12 cellular contexts compared by ENCODE assay signal in genomic region chr5:96851312-96852062, GRCh38.
"Had no signal": no experiment of that assay in that cellular context is flagged by ENCODE, and none has a peak within 500 bp of the region (broad histone marks: within the 10 kb centered on the region; RNA-seq: fewer than 3 reads in every experiment).

No MANE protein-coding gene starts in this region.

- H3K9me3 Mint-ChIP-seq: activated T-cell treated with anti-CD3 and anti-CD28 coated beads, Interleukin-2, amount 50 U/mL, for 72 hours; central memory CD8-positive, alpha-beta T cell; effector memory CD8-positive, alpha-beta T cell; stimulated activated naive CD8-positive, alpha-beta T cell treated with anti-CD3 and anti-CD28 coated beads, Interleukin-15, Interleukin-2, amounts not matched to agents 100 ng/mL and 50 ng/mL, for 24 hours had no signal

- ATAC-seq: activated T-cell treated with anti-CD3 and anti-CD28 coated beads, Interleukin-2, amount 50 U/mL, for 72 hours; effector memory CD8-positive, alpha-beta T cell; sciatic nerve had no signal

- H3K27ac Mint-ChIP-seq: activated CD4-positive, alpha-beta memory T cell treated with anti-CD3 and anti-CD28 coated beads for 36 hours; activated T-cell treated with anti-CD3 and anti-CD28 coated beads, Interleukin-2, amount 50 U/mL, for 72 hours; effector memory CD8-positive, alpha-beta T cell; stimulated activated naive CD8-positive, alpha-beta T cell treated with anti-CD3 and anti-CD28 coated beads, Interleukin-15, Interleukin-2, amounts not matched to agents 100 ng/mL and 50 ng/mL, for 24 hours had no signal

- H3K4me3 ChIP-seq: prostate gland, thoracic aorta had no signal

- H3K27ac ChIP-seq: prostate gland, thoracic aorta, VCaP had no signal

- H3K4me1 Mint-ChIP-seq: central memory CD8-positive, alpha-beta T cell had no signal

- DNase-seq: activated CD4-positive, alpha-beta memory T cell treated with anti-CD3 and anti-CD28 coated beads for 36 hours; activated T-cell treated with anti-CD3 and anti-CD28 coated beads, Interleukin-2, amount 50 U/mL, for 72 hours; effector memory CD8-positive, alpha-beta T cell; nucleus accumbens; stimulated activated CD4-positive, alpha-beta T cell treated with anti-CD3 and anti-CD28 coated beads, Interleukin-12 subunit alpha, Interleukin-12 subunit beta, amount 100 ng/mL, for 4 hours; T-helper 9 cell had no signal

- H3K36me3 ChIP-seq: prostate gland, thoracic aorta had no signal

- H3K36me3 Mint-ChIP-seq: activated CD4-positive, alpha-beta memory T cell treated with anti-CD3 and anti-CD28 coated beads for 36 hours had no signal

- H3K4me1 ChIP-seq: prostate gland had no signal

- H3K9me3 ChIP-seq: prostate gland, thoracic aorta had no signal

- H3K27me3 Mint-ChIP-seq: activated CD4-positive, alpha-beta memory T cell treated with anti-CD3 and anti-CD28 coated beads for 36 hours; stimulated activated naive CD8-positive, alpha-beta T cell treated with anti-CD3 and anti-CD28 coated beads, Interleukin-15, Interleukin-2, amounts not matched to agents 100 ng/mL and 50 ng/mL, for 24 hours had no signal

- H3K4me3 Mint-ChIP-seq: activated CD4-positive, alpha-beta memory T cell treated with anti-CD3 and anti-CD28 coated beads for 36 hours; activated T-cell treated with anti-CD3 and anti-CD28 coated beads, Interleukin-2, amount 50 U/mL, for 72 hours; central memory CD8-positive, alpha-beta T cell; effector memory CD8-positive, alpha-beta T cell; stimulated activated naive CD8-positive, alpha-beta T cell treated with anti-CD3 and anti-CD28 coated beads, Interleukin-15, Interleukin-2, amounts not matched to agents 100 ng/mL and 50 ng/mL, for 24 hours had no signal
